Comparison of ENCODE assay signal across 11 cellular contexts in the genomic region with DNA sequence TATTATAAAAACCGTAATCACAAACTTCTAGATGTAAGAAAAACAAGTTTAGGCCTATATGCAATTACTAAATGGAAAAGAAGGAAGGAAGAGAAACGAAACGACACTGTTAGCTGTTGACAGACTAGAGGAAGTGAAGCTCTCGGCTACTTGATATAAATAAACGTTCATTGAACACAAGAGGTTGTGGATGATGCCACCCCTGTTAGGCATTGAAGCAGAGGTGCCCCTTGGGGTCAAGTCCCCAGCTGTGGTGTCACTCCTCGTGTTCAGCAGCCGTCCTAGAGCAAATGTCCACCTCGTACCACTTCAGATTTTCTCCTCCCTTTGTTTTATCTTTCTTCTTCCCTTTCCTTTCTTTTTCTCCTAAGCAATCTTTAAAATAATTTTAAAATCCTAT.
DNase-seq lines count a peak whose midpoint lies in the region; ATAC-seq, FAIRE-seq and TF ChIP-seq lines count a peak whose summit lies in the region.
"Had no signal": no experiment of that assay in that cellular context is flagged by ENCODE, and none has a peak within 500 bp of the region (broad histone marks: within the 10 kb centered on the region; RNA-seq: fewer than 3 reads in every experiment).

No MANE protein-coding gene starts in this region.

- TF ChIP-seq POLR2A in GM12878 (IDR thresholded peaks at IDR 0.05; ENCODE audit: low read depth, low read length): no peak
- no peak for TF ChIP-seq POLR2A in body of pancreas (IDR thresholded peaks at IDR 0.05)

- H3K79me2 ChIP-seq in GM12878 (ENCODE audit: control insufficient read depth, insufficient read depth, low read length): no peaks in the 10 kb centered on the region

- H3K27ac ChIP-seq in GM12878 (ENCODE audit: control insufficient read depth, insufficient read depth): peak overlapping the region; percentile 81
- H3K27ac ChIP-seq in body of pancreas: no peak overlapping the region
- H3K27ac ChIP-seq: left ventricle myocardium inferior, tibial artery had no signal

- peak; percentile 44 for FAIRE-seq in GM12878 (lab: Jason Lieb, UNC)

- SMC1A ChIA-PET in GM12878 (lab: Charles Lee; ENCODE audit: uncharacterized antibody, unreplicated experiment): interaction anchor here (0.6 to 6.6 kb wide), 24 partner anchors 10 to 768 kb away, joined by 3 to 45 read pairs (median 4); no protein-coding TSS in a partner anchor

- no peak overlapping the region for H3K4me3 ChIP-seq in GM12878
- H3K4me3 ChIP-seq in body of pancreas: no peak overlapping the region
- H3K4me3 ChIP-seq: left ventricle myocardium inferior, tibial artery had no signal

- H3K27me3 ChIP-seq in GM12878 (replicated peaks in 1 of 2; ENCODE audit: control insufficient read depth in 2 of 2, insufficient read depth in 2 of 2, low read length in 1 of 2): no peaks in the 10 kb centered on the region
- no peaks in the 10 kb centered on the region for H3K27me3 ChIP-seq in body of pancreas
- H3K27me3 ChIP-seq: tibial artery had no signal

- in situ Hi-C loops in GM12878 (cut with MboI): no loop called here

- H3K4me1 ChIP-seq in GM12878 (ENCODE audit: control insufficient read depth, insufficient read depth, low read length) (peaks cover 36% of the 10 kb centered on the region), body of pancreas (no peaks in the 10 kb centered on the region)
- H3K4me1 ChIP-seq: left ventricle myocardium inferior had no signal

- peak overlapping the region; percentile 70 for H3K4me2 ChIP-seq in GM12878 (ENCODE audit: control insufficient read depth, insufficient read depth)
- H3K4me2 ChIP-seq: SK-N-SH had no signal

- TF ChIP-seq EP300 in GM12878 (IDR thresholded peaks at IDR 0.05; ENCODE audit: borderline replicate concordance in 1 of 2, control insufficient read depth in 1 of 2, low read depth in 2 of 2, low read length in 2 of 2): peak; percentile 36 to 56; a peak in 1 of 4 replicates

- RAD21 ChIA-PET in GM12878 (lab: Charles Lee; ENCODE audit: unreplicated experiment): interaction anchor here (0.7 to 3.2 kb wide), 9 partner anchors 11 to 170 kb away, joined by 3 to 23 read pairs (median 4); no protein-coding TSS in a partner anchor

- intact Hi-C loops in GM12878 (cut with micrococcal nuclease; ENCODE audit: unreplicated experiment): loop anchor here (10.0 kb wide), 1 partner anchor 286 kb away; a partner anchor contains a TSS
- intact Hi-C loops in body of pancreas (cut with DNase I): no loop called here

- H3K9me3 ChIP-seq in GM12878 (replicated peaks; ENCODE audit: control insufficient read depth, insufficient read depth, low read length): peaks cover 4% of the 10 kb centered on the region
- no peaks in the 10 kb centered on the region for H3K9me3 ChIP-seq in body of pancreas
- H3K9me3 ChIP-seq: SK-N-SH, tibial artery had no signal

- peak overlapping the region; percentile 63 for H2AFZ ChIP-seq in GM12878 (ENCODE audit: control insufficient read depth, low read depth, low read length)

- CTCF ChIA-PET in GM12878 (lab: Yijun Ruan, JAX): interaction anchor here (0.6 to 3.1 kb wide), 5 partner anchors 10 to 173 kb away, joined by 3 to 15 read pairs (median 5); no protein-coding TSS in a partner anchor

- DNase-seq in GM12878 (ENCODE audit: low read depth, low spot score) (peak; percentile 60), A172 (ENCODE audit: low spot score) (no peak), body of pancreas (no peak), NCI-H226 (no peak), foreskin melanocyte (no peak)
- DNase-seq: left ventricle myocardium inferior, SK-N-SH, tibial artery had no signal

- POLR2A ChIA-PET in GM12878 (lab: Charles Lee): interaction anchor here (0.5 to 1.9 kb wide), 11 partner anchors 9 to 619 kb away, joined by 3 to 12 read pairs (median 3); no protein-coding TSS in a partner anchor

- under 1% methylated on average over 8 of the region's 8 CpGs for WGBS in GM12878 (ENCODE audit: insufficient coverage, insufficient replicate concordance, low lambda C conversion rate, missing lambda C conversion rate)
- WGBS in body of pancreas, 2 donors: 58 to 74% methylated on average over 8 of the region's 8 CpGs

- ATAC-seq in GM18520 (IDR thresholded peaks at IDR 0.05; ENCODE audit: unreplicated experiment) (peak; percentile 62), GM21786 (IDR thresholded peaks at IDR 0.05; ENCODE audit: unreplicated experiment) (peak; percentile 85), HG03558 (IDR thresholded peaks at IDR 0.05; ENCODE audit: extremely low read depth, unreplicated experiment) (peak; percentile 58), GM12878 (peak; percentile 88), body of pancreas (no peak)

- no peak for TF ChIP-seq CTCF in GM12878 (IDR thresholded peaks at IDR 0.05 in 2 of 3, conservative IDR thresholded peaks at IDR 0.05 in 1 of 3; ENCODE audit: control insufficient read depth in 2 of 3, extremely low read depth in 1 of 3, insufficient read depth in 1 of 3, low read depth in 3 of 3, low read length in 3 of 3)
- TF ChIP-seq CTCF in body of pancreas (IDR thresholded peaks at IDR 0.05): no peak

- no TSS peak for BruUV-seq in GM12878 (replicated peaks; lab: Mats Ljungman, UMichigan)

- no peak for TF ChIP-seq RAD21 in GM12878 (IDR thresholded peaks at IDR 0.05; ENCODE audit: insufficient read depth, low read depth, low read length)

- 0 out of 2 replicates have a peak overlapping the region, but pooled peaks have one; percentile 17 for H3K9ac ChIP-seq in GM12878 (ENCODE audit: control insufficient read depth, insufficient read depth, low read length)
- H3K9ac ChIP-seq: SK-N-SH had no signal

- H3K36me3 ChIP-seq in GM12878 (ENCODE audit: control insufficient read depth in 2 of 2, insufficient read depth in 2 of 2, low read length in 1 of 2) (no peaks in the 10 kb centered on the region), body of pancreas (replicated peaks in 1 of 2; ENCODE audit: insufficient read depth in 1 of 2, low read depth in 2 of 2) (no peaks in the 10 kb centered on the region)
- H3K36me3 ChIP-seq: left ventricle myocardium inferior, tibial artery had no signal

- no peaks in the 10 kb centered on the region for H4K20me1 ChIP-seq in GM12878 (ENCODE audit: control insufficient read depth, insufficient read depth)

TF ChIP-seq in GM12878, 131 proteins besides CTCF, POLR2A, EP300 and RAD21 (continues in another document):
- TF ChIP-seq, protein P1, sequence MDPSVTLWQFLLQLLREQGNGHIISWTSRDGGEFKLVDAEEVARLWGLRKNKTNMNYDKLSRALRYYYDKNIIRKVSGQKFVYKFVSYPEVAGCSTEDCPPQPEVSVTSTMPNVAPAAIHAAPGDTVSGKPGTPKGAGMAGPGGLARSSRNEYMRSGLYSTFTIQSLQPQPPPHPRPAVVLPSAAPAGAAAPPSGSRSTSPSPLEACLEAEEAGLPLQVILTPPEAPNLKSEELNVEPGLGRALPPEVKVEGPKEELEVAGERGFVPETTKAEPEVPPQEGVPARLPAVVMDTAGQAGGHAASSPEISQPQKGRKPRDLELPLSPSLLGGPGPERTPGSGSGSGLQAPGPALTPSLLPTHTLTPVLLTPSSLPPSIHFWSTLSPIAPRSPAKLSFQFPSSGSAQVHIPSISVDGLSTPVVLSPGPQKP (IDR thresholded peaks at IDR 0.05; ENCODE audit: low read depth, low read length): 0 out of 2 replicates have a peak, but pooled peaks have one; percentile 24
- TF ChIP-seq SIN3A (IDR thresholded peaks at IDR 0.05; ENCODE audit: low read depth, low read length) (no peak), DPF2 (IDR thresholded peaks at IDR 0.05) (no peak; the same call in 1 of the 2 replicates), LARP7 (IDR thresholded peaks at IDR 0.05) (no peak), MTA2 (IDR thresholded peaks at IDR 0.05; ENCODE audit: low read depth) (peak; percentile 50), TCF12 (IDR thresholded peaks at IDR 0.05; ENCODE audit: low read depth, low read length) (no peak), CEBPB (IDR thresholded peaks at IDR 0.05; ENCODE audit: borderline replicate concordance in 1 of 2, low read depth in 2 of 2, low read length in 2 of 2) (no peak), KLF5 (IDR thresholded peaks at IDR 0.05; ENCODE audit: partially characterized antibody) (no peak), EZH2 (IDR thresholded peaks at IDR 0.05; ENCODE audit: borderline replicate concordance, control insufficient read depth, low read depth, low read length) (no peak), TCF3 (IDR thresholded peaks at IDR 0.05; ENCODE audit: borderline replicate concordance, insufficient read depth, low read depth, low read length) (no peak)
- TF ChIP-seq, protein P2, sequence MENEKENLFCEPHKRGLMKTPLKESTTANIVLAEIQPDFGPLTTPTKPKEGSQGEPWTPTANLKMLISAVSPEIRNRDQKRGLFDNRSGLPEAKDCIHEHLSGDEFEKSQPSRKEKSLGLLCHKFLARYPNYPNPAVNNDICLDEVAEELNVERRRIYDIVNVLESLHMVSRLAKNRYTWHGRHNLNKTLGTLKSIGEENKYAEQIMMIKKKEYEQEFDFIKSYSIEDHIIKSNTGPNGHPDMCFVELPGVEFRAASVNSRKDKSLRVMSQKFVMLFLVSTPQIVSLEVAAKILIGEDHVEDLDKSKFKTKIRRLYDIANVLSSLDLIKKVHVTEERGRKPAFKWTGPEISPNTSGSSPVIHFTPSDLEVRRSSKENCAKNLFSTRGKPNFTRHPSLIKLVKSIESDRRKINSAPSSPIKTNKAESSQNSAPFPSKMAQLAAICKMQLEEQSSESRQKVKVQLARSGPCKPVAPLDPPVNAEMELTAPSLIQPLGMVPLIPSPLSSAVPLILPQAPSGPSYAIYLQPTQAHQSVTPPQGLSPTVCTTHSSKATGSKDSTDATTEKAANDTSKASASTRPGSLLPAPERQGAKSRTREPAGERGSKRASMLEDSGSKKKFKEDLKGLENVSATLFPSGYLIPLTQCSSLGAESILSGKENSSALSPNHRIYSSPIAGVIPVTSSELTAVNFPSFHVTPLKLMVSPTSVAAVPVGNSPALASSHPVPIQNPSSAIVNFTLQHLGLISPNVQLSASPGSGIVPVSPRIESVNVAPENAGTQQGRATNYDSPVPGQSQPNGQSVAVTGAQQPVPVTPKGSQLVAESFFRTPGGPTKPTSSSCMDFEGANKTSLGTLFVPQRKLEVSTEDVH (IDR thresholded peaks at IDR 0.05; ENCODE audit: low read depth, partially characterized antibody): no peak
